Comparison of ENCODE assay signal across 20 cellular contexts in genomic region chr5:65077653-65078052, GRCh38.
"Had no signal": no experiment of that assay in that cellular context is flagged by ENCODE, and none has a peak within 500 bp of the region (broad histone marks: within the 10 kb centered on the region; RNA-seq: fewer than 3 reads in every experiment).

No MANE protein-coding gene starts in this region.

- FAIRE-seq: kidney had no signal

- H3K36me3 Mint-ChIP-seq: activated CD8-positive, alpha-beta memory T cell treated with anti-CD3 and anti-CD28 coated beads, Interleukin-2, amount 10 ng/mL, durations not matched to agents 7 days and 5 days; activated naive CD8-positive, alpha-beta T cell treated with anti-CD3 and anti-CD28 coated beads, Interleukin-2, amount 10 ng/mL, durations not matched to agents 7 days and 5 days; naive thymus-derived CD8-positive, alpha-beta T cell; stimulated activated naive B cell treated with anti-CD40 and anti-IgM and Interleukin-4, amounts not matched to agents 10 μg/mL and 1 μg/mL and 100 μg/mL, for 72 hours had no signal

- H3K4me3 Mint-ChIP-seq: activated CD8-positive, alpha-beta memory T cell treated with anti-CD3 and anti-CD28 coated beads, Interleukin-2, amount 10 ng/mL, durations not matched to agents 7 days and 5 days; activated naive CD8-positive, alpha-beta T cell treated with anti-CD3 and anti-CD28 coated beads, Interleukin-2, amount 10 ng/mL, durations not matched to agents 7 days and 5 days; naive thymus-derived CD8-positive, alpha-beta T cell; stimulated activated naive B cell treated with anti-CD40 and anti-IgM and Interleukin-4, amounts not matched to agents 10 μg/mL and 1 μg/mL and 100 μg/mL, for 72 hours; T-helper 1 cell treated with Interleukin-12 subunit alpha and Interleukin-12 subunit beta and Interleukin-4 antibody, amounts not matched to agents 30 μg/mL and 1 μg/mL, for 36 hours had no signal

- H3K9me3 ChIP-seq: body of pancreas, left ventricle myocardium inferior, thoracic aorta, upper lobe of right lung had no signal

- H3K4me1 ChIP-seq: body of pancreas had no signal

- H3K27ac ChIP-seq: body of pancreas, left ventricle myocardium inferior, thoracic aorta, upper lobe of right lung had no signal

- H3K27me3 ChIP-seq: body of pancreas had no signal

- H3K9me3 Mint-ChIP-seq: activated naive CD8-positive, alpha-beta T cell treated with anti-CD3 and anti-CD28 coated beads, Interleukin-2, amount 10 ng/mL, durations not matched to agents 7 days and 5 days; activated T-helper 2 cell treated with anti-CD3 and anti-CD28 coated beads, Interferon-gamma antibody, Interleukin-2, Interleukin-4, amounts not matched to agents 10 μg/mL and 5 μg/mL and 100 μg/mL, durations not matched to agents 14 hours and 24 hours and 36 hours; naive thymus-derived CD8-positive, alpha-beta T cell; stimulated activated naive B cell treated with anti-CD40 and anti-IgM and Interleukin-4, amounts not matched to agents 10 μg/mL and 1 μg/mL and 100 μg/mL, for 72 hours; T-helper 1 cell treated with Interleukin-12 subunit alpha and Interleukin-12 subunit beta and Interleukin-4 antibody, amounts not matched to agents 30 μg/mL and 1 μg/mL, for 36 hours had no signal

- ATAC-seq: activated CD8-positive, alpha-beta memory T cell treated with anti-CD3 and anti-CD28 coated beads, Interleukin-2, amount 10 ng/mL, durations not matched to agents 7 days and 5 days; body of pancreas; naive thymus-derived CD8-positive, alpha-beta T cell; stimulated activated naive B cell treated with anti-CD40 and anti-IgM and Interleukin-4, amounts not matched to agents 10 μg/mL and 1 μg/mL and 100 μg/mL, for 72 hours; upper lobe of right lung had no signal

- H3K36me3 ChIP-seq: left ventricle myocardium inferior, thoracic aorta, upper lobe of right lung had no signal

- H3K4me3 ChIP-seq: body of pancreas, left ventricle myocardium inferior, thoracic aorta, upper lobe of right lung had no signal

- DNase-seq: activated CD4-positive, alpha-beta T cell treated with anti-CD3 and anti-CD28 coated beads, Interleukin-2, amount 50 U/mL, for 48 hours; activated CD8-positive, alpha-beta memory T cell treated with anti-CD3 and anti-CD28 coated beads, Interleukin-2, amount 10 ng/mL, durations not matched to agents 7 days and 5 days; activated naive CD4-positive, alpha-beta T cell treated with Interleukin-2 at 50 U/mL for 16 hours; activated naive CD8-positive, alpha-beta T cell treated with anti-CD3 and anti-CD28 coated beads, Interleukin-2, amount 10 ng/mL, durations not matched to agents 7 days and 5 days; amygdala; body of pancreas; erythroblast; foreskin melanocyte; glutamatergic neuron; hypothalamus; kidney; left ventricle myocardium inferior; naive thymus-derived CD8-positive, alpha-beta T cell; nucleus accumbens; retina; stimulated activated naive B cell treated with anti-CD40 and anti-IgM and Interleukin-4, amounts not matched to agents 10 μg/mL and 1 μg/mL and 100 μg/mL, for 72 hours; upper lobe of right lung had no signal

- H3K27ac Mint-ChIP-seq: activated naive CD8-positive, alpha-beta T cell treated with anti-CD3 and anti-CD28 coated beads, Interleukin-2, amount 10 ng/mL, durations not matched to agents 7 days and 5 days; activated T-helper 2 cell treated with anti-CD3 and anti-CD28 coated beads, Interferon-gamma antibody, Interleukin-2, Interleukin-4, amounts not matched to agents 10 μg/mL and 5 μg/mL and 100 μg/mL, durations not matched to agents 14 hours and 24 hours and 36 hours; naive thymus-derived CD8-positive, alpha-beta T cell; stimulated activated naive B cell treated with anti-CD40 and anti-IgM and Interleukin-4, amounts not matched to agents 10 μg/mL and 1 μg/mL and 100 μg/mL, for 72 hours; T-helper 1 cell treated with Interleukin-12 subunit alpha and Interleukin-12 subunit beta and Interleukin-4 antibody, amounts not matched to agents 30 μg/mL and 1 μg/mL, for 36 hours had no signal
